ENCODE assay signal across 8 cellular contexts in the genomic region with DNA sequence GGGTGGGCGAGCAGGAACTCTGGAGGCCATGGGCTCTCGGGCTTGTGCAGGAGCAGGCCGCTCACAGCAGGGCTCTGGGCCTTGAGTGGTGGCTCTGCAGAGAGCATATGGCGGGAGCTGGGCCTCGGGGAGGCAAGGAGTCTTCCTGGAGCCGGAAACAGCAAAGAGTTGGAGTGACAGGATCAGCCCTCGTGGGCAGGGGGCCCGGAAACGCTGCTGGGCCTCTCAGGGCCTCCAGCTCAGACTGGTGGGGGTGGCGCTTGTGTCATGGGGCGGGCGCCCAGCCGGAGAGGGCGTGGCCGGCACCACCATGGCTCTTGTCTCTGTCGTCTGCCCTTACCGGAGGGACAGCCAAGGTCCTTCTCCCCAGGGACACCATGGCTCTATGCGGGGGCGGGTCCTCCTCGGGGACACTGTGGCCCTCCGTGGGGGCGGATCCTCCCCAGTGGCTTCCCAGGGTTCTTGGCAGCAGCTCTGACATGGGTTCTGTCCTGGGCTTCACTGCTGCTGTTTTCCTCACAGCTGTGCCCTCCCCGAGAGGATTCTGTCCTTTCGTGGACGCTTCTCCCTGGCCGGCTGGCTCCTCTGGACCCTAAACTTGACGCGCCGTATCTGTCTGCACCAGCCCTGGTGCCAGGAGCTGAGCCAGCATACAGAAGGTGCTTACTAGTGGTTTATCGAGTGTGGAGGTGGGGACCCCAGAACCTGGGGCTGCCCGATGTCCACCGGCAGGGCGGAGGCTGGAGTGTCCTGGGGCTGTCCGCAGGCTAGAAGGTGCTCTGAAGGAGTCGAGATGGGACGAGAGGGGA. TPM values are rescaled to one million over a fixed set of nuclear protein-coding genes. Genes with fewer than 3 reads are reported as not detected.
DNase-seq lines count a peak whose midpoint lies in the region; ATAC-seq and TF ChIP-seq lines count a peak whose summit lies in the region.

No MANE protein-coding gene starts in this region.

- peak overlapping the region; percentile 47 to 53 for H3K4me3 Mint-ChIP-seq in effector memory CD8-positive, alpha-beta T cell
- H3K4me3 Mint-ChIP-seq in MCF 10A (ENCODE audit: unreplicated experiment): no peak overlapping the region

- DNase-seq in DMS79 (lab: John Stamatoyannopoulos, UW) (peak; percentile 66), HuH-7.5 (ENCODE audit: low spot score) (no peak), MCF 10A (ENCODE audit: unreplicated experiment) (no peak)
- DNase-seq in activated CD4-positive, alpha-beta T cell treated with anti-CD3 and anti-CD28 coated beads, Interleukin-2, amount 50 U/mL, for 4 hours: peak; percentile 36 to 42
- peak; percentile 35 to 44 (median 39) for DNase-seq in effector memory CD8-positive, alpha-beta T cell
- DNase-seq in stimulated activated CD8-positive, alpha-beta memory T cell treated with anti-CD3 and anti-CD28 coated beads, Interleukin-7, amount 100 ng/mL, for 48 hours (ENCODE audit: extremely low read depth in 1 of 2, low read depth in 1 of 2): peak; percentile 40 to 53

- peaks cover 42 to 51% of the 10 kb centered on the region in 2 donors for H3K4me1 Mint-ChIP-seq in effector memory CD8-positive, alpha-beta T cell (ENCODE audit: low read depth in 2 of 2)
- peaks cover 17% of the 10 kb centered on the region for H3K4me1 Mint-ChIP-seq in MCF 10A (ENCODE audit: insufficient read depth, unreplicated experiment)

- peak overlapping the region; percentile 83 to 88 for H3K27ac Mint-ChIP-seq in effector memory CD8-positive, alpha-beta T cell
- H3K27ac Mint-ChIP-seq in MCF 10A (ENCODE audit: low read depth, unreplicated experiment): no peak overlapping the region

- POLR2A ChIA-PET in MCF 10A (lab: Yijun Ruan, JAX): no interaction called here

- H3K9ac ChIP-seq in mucosa of stomach (ENCODE audit: low read length): peak overlapping the region; percentile 24

- peak; percentile 87 for ATAC-seq in HG03354 (IDR thresholded peaks at IDR 0.05; ENCODE audit: poor library complexity, severe bottlenecking, unreplicated experiment)
- ATAC-seq in effector memory CD8-positive, alpha-beta T cell (replicated peaks): peak; percentile 69

- no peak for TF ChIP-seq CTCF in MCF 10A (IDR thresholded peaks at IDR 0.05; ENCODE audit: unreplicated experiment)

- no peaks in the 10 kb centered on the region for H3K9me3 ChIP-seq in mucosa of stomach (ENCODE audit: control insufficient read depth, low read length)

- no peaks in the 10 kb centered on the region for H3K9me3 Mint-ChIP-seq in effector memory CD8-positive, alpha-beta T cell
- no peaks in the 10 kb centered on the region for H3K9me3 Mint-ChIP-seq in MCF 10A (ENCODE audit: unreplicated experiment)

- H3K36me3 ChIP-seq in mucosa of stomach (ENCODE audit: control insufficient read depth, insufficient read depth, low read length): no peaks in the 10 kb centered on the region

- H3K36me3 Mint-ChIP-seq in effector memory CD8-positive, alpha-beta T cell (ENCODE audit: insufficient read depth): peaks cover 62% of the 10 kb centered on the region
- peaks cover 12% of the 10 kb centered on the region for H3K36me3 Mint-ChIP-seq in MCF 10A (ENCODE audit: insufficient read depth, unreplicated experiment)

- peaks cover 56% of the 10 kb centered on the region for H3K4me1 ChIP-seq in mucosa of stomach (ENCODE audit: control insufficient read depth, insufficient read depth, low read length)

- no peak overlapping the region for H3K4me3 ChIP-seq in mucosa of stomach (ENCODE audit: low read length)

- no TSS peak for BruUV-seq in MCF 10A (replicated peaks; lab: Mats Ljungman, UMichigan)

- intact Hi-C loops in MCF 10A (cut with micrococcal nuclease): no loop called here

- no peaks in the 10 kb centered on the region for H3K27me3 ChIP-seq in mucosa of stomach (ENCODE audit: control insufficient read depth, insufficient read depth, low read length)

- no peaks in the 10 kb centered on the region for H3K27me3 Mint-ChIP-seq in effector memory CD8-positive, alpha-beta T cell
- no peaks in the 10 kb centered on the region for H3K27me3 Mint-ChIP-seq in MCF 10A (ENCODE audit: insufficient read depth, unreplicated experiment)

- CTCF ChIA-PET in MCF 10A (lab: Yijun Ruan, JAX): interaction anchor here (0.6 to 1.1 kb wide), 3 partner anchors 15 to 1171 kb away, joined by 3 to 4 read pairs (median 3); no protein-coding TSS in a partner anchor

RNA-seq across cellular contexts. Expression of a gene that starts 17.0 kb away (rescaled TPM):
- total RNA-seq in MCF 10A (2022): 47.4 and 48.8 TPM in 2 replicates

Comparison
In these comparisons a context has a peak if more than half of its experiments do, and no peak if none do; other contexts are left out.
1. DNase-seq: peak in DMS79 (single experiment), activated CD4-positive, alpha-beta T cell treated with anti-CD3 and anti-CD28 coated beads, Interleukin-2, amount 50 U/mL, for 4 hours (2 of 2), effector memory CD8-positive, alpha-beta T cell (3 of 3) and stimulated activated CD8-positive, alpha-beta memory T cell treated with anti-CD3 and anti-CD28 coated beads, Interleukin-7, amount 100 ng/mL, for 48 hours (2 of 2); none in HuH-7.5 (single experiment) and MCF 10A (single experiment).